In the genomic region with DNA sequence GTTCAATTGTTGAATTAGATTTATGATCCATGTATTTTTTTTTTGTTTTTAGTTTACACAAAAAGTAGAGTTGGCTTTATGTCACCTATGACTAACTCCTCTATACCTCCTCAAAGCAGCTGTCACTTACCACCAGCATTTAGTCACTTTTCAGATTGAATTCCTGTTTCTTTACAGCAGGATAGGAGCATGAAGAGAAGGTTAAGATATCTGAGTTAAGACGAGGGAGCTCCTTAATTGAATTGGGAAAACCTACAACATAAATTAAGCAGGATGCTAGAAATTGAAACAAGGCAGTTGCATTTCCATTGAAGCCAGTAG, we compare ENCODE assay signal across 17 cellular contexts.
DNase-seq lines count a peak whose midpoint lies in the region; ATAC-seq and TF ChIP-seq lines count a peak whose summit lies in the region.
"Had no signal": no experiment of that assay in that cellular context is flagged by ENCODE, and none has a peak within 500 bp of the region (broad histone marks: within the 10 kb centered on the region; RNA-seq: fewer than 3 reads in every experiment).

No MANE protein-coding gene starts in this region.

- peaks cover 5% of the 10 kb centered on the region for H3F3A ChIP-seq in PC-3 (ENCODE audit: low read length, unreplicated experiment)

- peaks cover 26% of the 10 kb centered on the region for H3K4me1 ChIP-seq in PC-3 (ENCODE audit: insufficient read depth, low read length)
- H3K4me1 ChIP-seq: parathyroid adenoma, uterus had no signal

- H4K20me1 ChIP-seq in PC-3 (ENCODE audit: low read length): no peaks in the 10 kb centered on the region

- H2AFZ ChIP-seq in PC-3 (ENCODE audit: low read length): peak overlapping the region; percentile 37; the same call in 1 of the 2 replicates
- H2AFZ ChIP-seq: parathyroid adenoma had no signal

- H3K36me3 ChIP-seq in PC-3 (ENCODE audit: low read depth, low read length): no peaks in the 10 kb centered on the region
- H3K36me3 ChIP-seq: uterus had no signal

- H3K79me2 ChIP-seq in PC-3 (ENCODE audit: low read length): no peaks in the 10 kb centered on the region
- H3K79me2 ChIP-seq: parathyroid adenoma had no signal

- H3K9ac ChIP-seq in PC-3 (ENCODE audit: low read length): peak overlapping the region; percentile 63
- H3K9ac ChIP-seq: parathyroid adenoma had no signal

- peak overlapping the region; percentile 72 for H3K27ac Mint-ChIP-seq in activated T-cell treated with anti-CD3 and anti-CD28 coated beads, Interleukin-2, amount 50 U/mL, for 24 hours
- H3K27ac Mint-ChIP-seq in osteocyte (ENCODE audit: unreplicated experiment): peak overlapping the region; percentile 80
- H3K27ac Mint-ChIP-seq: stimulated activated naive CD8-positive, alpha-beta T cell treated with anti-CD3 and anti-CD28 coated beads, Interleukin-15, Interleukin-2, amounts not matched to agents 100 ng/mL and 50 ng/mL, for 24 hours had no signal

- peak; percentile 77 for ATAC-seq in PC-3
- no peak for ATAC-seq in GM18517 (IDR thresholded peaks at IDR 0.05; ENCODE audit: unreplicated experiment)
- ATAC-seq: body of pancreas, left colon had no signal

- H3K9me3 ChIP-seq in PC-3 (ENCODE audit: low read length): no peaks in the 10 kb centered on the region
- H3K9me3 ChIP-seq: body of pancreas, uterus had no signal

- DNase-seq in activated T-cell treated with anti-CD3 and anti-CD28 coated beads, Interleukin-2, amount 50 U/mL, for 24 hours: no peak
- DNase-seq in activated T-cell treated with anti-CD3 and anti-CD28 coated beads, Interleukin-2, amount 50 U/mL, for 48 hours: no peak
- DNase-seq in PC-3 (no peak), astrocyte of the spinal cord (ENCODE audit: low read depth, low spot score) (no peak), osteocyte (ENCODE audit: extremely low spot score, unreplicated experiment) (no peak), superior temporal gyrus (ENCODE audit: extremely low spot score) (no peak), epidermal melanocyte (ENCODE audit: insufficient read length, low spot score) (no peak)
- DNase-seq: activated CD4-positive, alpha-beta T cell treated with anti-CD3 and anti-CD28 coated beads for 4 hours; body of pancreas; H9; left colon; NCI-H2107; stimulated activated CD4-positive, alpha-beta T cell treated with anti-CD3 and anti-CD28 coated beads, Interleukin-12 subunit alpha, Interleukin-12 subunit beta, amount 100 ng/mL, for 4 hours; uterus had no signal

- H3K4me3 ChIP-seq in PC-3 (ENCODE audit: low read length) (peak overlapping the region; percentile 64), astrocyte of the spinal cord (ENCODE audit: low read depth, low read length) (peak overlapping the region; percentile 32)
- H3K4me3 ChIP-seq: body of pancreas, uterus had no signal

- no peaks in the 10 kb centered on the region for H3K27me3 ChIP-seq in PC-3 (ENCODE audit: low read length)
- H3K27me3 ChIP-seq: body of pancreas, uterus had no signal

- H3K4me3 Mint-ChIP-seq in activated T-cell treated with anti-CD3 and anti-CD28 coated beads, Interleukin-2, amount 50 U/mL, for 24 hours: no peak overlapping the region
- peak overlapping the region; percentile 71 for H3K4me3 Mint-ChIP-seq in osteocyte (ENCODE audit: unreplicated experiment)
- H3K4me3 Mint-ChIP-seq: H9; stimulated activated naive CD8-positive, alpha-beta T cell treated with anti-CD3 and anti-CD28 coated beads, Interleukin-15, Interleukin-2, amounts not matched to agents 100 ng/mL and 50 ng/mL, for 24 hours had no signal

- H3K4me2 ChIP-seq in PC-3 (ENCODE audit: low read length): peak overlapping the region; percentile 78

- no peaks in the 10 kb centered on the region for H3K27me3 Mint-ChIP-seq in activated T-cell treated with anti-CD3 and anti-CD28 coated beads, Interleukin-2, amount 50 U/mL, for 24 hours
- no peaks in the 10 kb centered on the region for H3K27me3 Mint-ChIP-seq in osteocyte (ENCODE audit: unreplicated experiment)
- H3K27me3 Mint-ChIP-seq: stimulated activated naive CD8-positive, alpha-beta T cell treated with anti-CD3 and anti-CD28 coated beads, Interleukin-15, Interleukin-2, amounts not matched to agents 100 ng/mL and 50 ng/mL, for 24 hours had no signal

- peaks cover 15% of the 10 kb centered on the region for H3K36me3 Mint-ChIP-seq in activated T-cell treated with anti-CD3 and anti-CD28 coated beads, Interleukin-2, amount 50 U/mL, for 24 hours (ENCODE audit: low read depth)
- no peaks in the 10 kb centered on the region for H3K36me3 Mint-ChIP-seq in osteocyte (ENCODE audit: unreplicated experiment)

- H3K27ac ChIP-seq in PC-3 (ENCODE audit: low read length): peak overlapping the region; percentile 83
- H3K27ac ChIP-seq: body of pancreas, parathyroid adenoma, uterus had no signal

- POLR2A ChIA-PET in PC-3 (lab: Charles Lee; ENCODE audit: unreplicated experiment): interaction anchor here (0.6 to 0.7 kb wide), 3 partner anchors 9 to 1082 kb away, joined by 3 to 9 read pairs (median 5); no protein-coding TSS in a partner anchor

- intact Hi-C loops in PC-3 (cut with micrococcal nuclease): loop anchor here (1.0 to 10.0 kb wide), 3 partner anchors 27 to 176 kb away; no protein-coding TSS in a partner anchor

- BruUV-seq in PC-3 (replicated peaks; lab: Mats Ljungman, UMichigan): no TSS peak

- in situ Hi-C loops in astrocyte of the spinal cord (cut with HindIII; ENCODE audit: low sequenced_read_pairs): no loop called here

- CTCF ChIA-PET in PC-3 (lab: Charles Lee): interaction anchor here (1.3 kb wide), 1 partner anchor 28 kb away, joined by 7 read pairs; no protein-coding TSS in a partner anchor

- TF ChIP-seq CTCF in PC-3 (conservative IDR thresholded peaks at IDR 0.05; ENCODE audit: low read depth, low read length) (no peak), astrocyte of the spinal cord (IDR thresholded peaks at IDR 0.05; ENCODE audit: low read depth, low read length) (no peak), osteocyte (IDR thresholded peaks at IDR 0.05) (no peak)

- 0 out of 2 replicates have a peak, but pooled peaks cover 3% of the 10 kb centered on the region for H3K9me2 ChIP-seq in PC-3 (replicated peaks; ENCODE audit: low read length)

- H3K4me1 Mint-ChIP-seq in activated T-cell treated with anti-CD3 and anti-CD28 coated beads, Interleukin-2, amount 50 U/mL, for 24 hours (ENCODE audit: low read depth): peaks cover 32% of the 10 kb centered on the region
- H3K4me1 Mint-ChIP-seq in osteocyte (ENCODE audit: unreplicated experiment): peaks cover 33% of the 10 kb centered on the region

- no peaks in the 10 kb centered on the region for H3K9me3 Mint-ChIP-seq in activated T-cell treated with anti-CD3 and anti-CD28 coated beads, Interleukin-2, amount 50 U/mL, for 24 hours
- no peaks in the 10 kb centered on the region for H3K9me3 Mint-ChIP-seq in osteocyte (ENCODE audit: unreplicated experiment)
- H3K9me3 Mint-ChIP-seq: H9; stimulated activated naive CD8-positive, alpha-beta T cell treated with anti-CD3 and anti-CD28 coated beads, Interleukin-15, Interleukin-2, amounts not matched to agents 100 ng/mL and 50 ng/mL, for 24 hours had no signal
